17 cellular contexts compared by ENCODE assay signal in genomic region chr14:61716956-61717355, GRCh38. TPM values are rescaled to one million over a fixed set of nuclear protein-coding genes. Genes with fewer than 3 reads are reported as not detected.
DNase-seq lines count a peak whose midpoint lies in the region; ATAC-seq and TF ChIP-seq lines count a peak whose summit lies in the region.
"Had no signal": no experiment of that assay in that cellular context is flagged by ENCODE, and none has a peak within 500 bp of the region (broad histone marks: within the 10 kb centered on the region; RNA-seq: fewer than 3 reads in every experiment).

No MANE protein-coding gene starts in this region.

- CTCF ChIA-PET in activated CD8-positive, alpha-beta T cell treated with anti-CD3 and anti-CD28 coated beads for 36 hours (lab: Charles Lee), result interaction anchor here (1.1 to 1.5 kb wide), 2 partner anchors 12 to 121 kb away, joined by 4 read pairs; no protein-coding TSS in a partner anchor
- CTCF ChIA-PET in activated CD8-positive, alpha-beta T cell treated with anti-CD3 and anti-CD28 coated beads, Interleukin-2, amount 10 ng/mL, durations not matched to agents 7 days and 5 days (lab: Charles Lee), result interaction anchor here (0.9 to 5.0 kb wide), 8 partner anchors 9 to 433 kb away, joined by 3 to 27 read pairs (median 4); no protein-coding TSS in a partner anchor

- H3K36me3 Mint-ChIP-seq in activated CD8-positive, alpha-beta T cell treated with anti-CD3 and anti-CD28 coated beads for 36 hours (ENCODE audit: low read depth), result peaks cover 31% of the 10 kb centered on the region
- peaks cover 23% of the 10 kb centered on the region for H3K36me3 Mint-ChIP-seq in activated CD8-positive, alpha-beta T cell treated with anti-CD3 and anti-CD28 coated beads, Interleukin-2, amount 10 ng/mL, durations not matched to agents 7 days and 5 days (ENCODE audit: low read depth)
- peaks cover 18% of the 10 kb centered on the region for H3K36me3 Mint-ChIP-seq in GM23338 (ENCODE audit: low read depth)

- ATAC-seq in activated CD8-positive, alpha-beta T cell treated with anti-CD3 and anti-CD28 coated beads for 36 hours, result no peak
- no peak for ATAC-seq in activated CD8-positive, alpha-beta T cell treated with anti-CD3 and anti-CD28 coated beads, Interleukin-2, amount 10 ng/mL, durations not matched to agents 7 days and 5 days
- ATAC-seq in GM23338, result no peak

- H3K4me1 ChIP-seq in GM23338 (ENCODE audit: insufficient read depth), result peaks cover 81% of the 10 kb centered on the region
- peaks cover 52 to 73% of the 10 kb centered on the region in 2 experiments for H3K4me1 ChIP-seq in neutrophil (ENCODE audit: control insufficient read depth in 1 of 2, insufficient read depth in 1 of 2, low read depth in 1 of 2, low read length in 1 of 2)

- intact Hi-C loops in activated CD8-positive, alpha-beta T cell treated with anti-CD3 and anti-CD28 coated beads for 36 hours (cut with micrococcal nuclease), result no loop called here

- peaks cover 8% of the 10 kb centered on the region for H3K36me3 ChIP-seq in GM23338 (ENCODE audit: insufficient read depth)
- H3K36me3 ChIP-seq in neutrophil, result peaks cover 7% of the 10 kb centered on the region

- H3K27ac Mint-ChIP-seq in activated CD8-positive, alpha-beta T cell treated with anti-CD3 and anti-CD28 coated beads for 36 hours, result peak overlapping the region; percentile 49
- no peak overlapping the region for H3K27ac Mint-ChIP-seq in activated CD8-positive, alpha-beta T cell treated with anti-CD3 and anti-CD28 coated beads, Interleukin-2, amount 10 ng/mL, durations not matched to agents 7 days and 5 days
- H3K27ac Mint-ChIP-seq in GM23338, result no peak overlapping the region
- H3K27ac Mint-ChIP-seq: immature natural killer cell had no signal

- H3K79me2 ChIP-seq in GM23338 (replicated peaks; ENCODE audit: insufficient read depth), result peaks cover 100% of the 10 kb centered on the region

- H3K9me2 ChIP-seq in GM23338 (ENCODE audit: insufficient read depth), result no peaks in the 10 kb centered on the region

- TF ChIP-seq CTCF in activated CD8-positive, alpha-beta T cell treated with anti-CD3 and anti-CD28 coated beads for 36 hours (IDR thresholded peaks at IDR 0.05), result no peak
- TF ChIP-seq CTCF in GM23338 (conservative IDR thresholded peaks at IDR 0.05; ENCODE audit: low read depth in 2 of 2) (no peak), neutrophil (IDR thresholded peaks at IDR 0.05) (no peak)

- no peaks in the 10 kb centered on the region for H3K27me3 Mint-ChIP-seq in activated CD8-positive, alpha-beta T cell treated with anti-CD3 and anti-CD28 coated beads for 36 hours
- no peaks in the 10 kb centered on the region for H3K27me3 Mint-ChIP-seq in activated CD8-positive, alpha-beta T cell treated with anti-CD3 and anti-CD28 coated beads, Interleukin-2, amount 10 ng/mL, durations not matched to agents 7 days and 5 days (ENCODE audit: low read depth)
- H3K27me3 Mint-ChIP-seq in GM23338 (ENCODE audit: insufficient read depth, low read depth, poor library complexity), result peaks cover 2% of the 10 kb centered on the region

- no peak overlapping the region for H3K4me3 ChIP-seq in GM23338
- H3K4me3 ChIP-seq in neutrophil (ENCODE audit: low read depth in 1 of 2, low read length in 1 of 2), result no peak overlapping the region
- H3K4me3 ChIP-seq: transverse colon had no signal

- H2AFZ ChIP-seq in GM23338, result no peak overlapping the region

- DNase-seq in activated CD8-positive, alpha-beta T cell treated with anti-CD3 and anti-CD28 coated beads for 36 hours, result no peak
- DNase-seq in activated CD8-positive, alpha-beta T cell treated with anti-CD3 and anti-CD28 coated beads, Interleukin-2, amount 10 ng/mL, durations not matched to agents 7 days and 5 days, result no peak
- DNase-seq in GM23338 (ENCODE audit: low spot score) (no peak), amniotic epithelial cell (ENCODE audit: low read depth) (peak; percentile 67), anterior cingulate cortex (lab: John Stamatoyannopoulos, UW) (no peak), NCI-H1694 (lab: John Stamatoyannopoulos, UW) (no peak), middle frontal gyrus (ENCODE audit: extremely low spot score, low spot score) (no peak)
- DNase-seq: activated CD8-positive, alpha-beta memory T cell treated with anti-CD3 and anti-CD28 coated beads, Interleukin-2, amount 50 U/mL, for 4 hours; amniotic stem cell; GDM1; H7; immature natural killer cell; NCI-H1694 treated with DMSO at 0.1 percent for 48 hours; NCI-H446 treated with DMSO at 0.1 percent for 48 hours; transverse colon had no signal

- H3F3A ChIP-seq in GM23338 (replicated peaks; ENCODE audit: low read depth), result no peaks in the 10 kb centered on the region

- H3K27me3 ChIP-seq in GM23338 (ENCODE audit: insufficient read depth) (no peaks in the 10 kb centered on the region), neutrophil (no peaks in the 10 kb centered on the region)
- H3K27me3 ChIP-seq: transverse colon had no signal

- no peaks in the 10 kb centered on the region for H3K9me3 ChIP-seq in neutrophil
- H3K9me3 ChIP-seq: transverse colon had no signal

- H3K27ac ChIP-seq in GM23338 (ENCODE audit: low read depth) (0 out of 2 replicates have a peak overlapping the region, but pooled peaks have one; percentile 9), neutrophil (peak overlapping the region; percentile 33)
- H3K27ac ChIP-seq: transverse colon, VCaP had no signal

- no peaks in the 10 kb centered on the region for H3K9me3 Mint-ChIP-seq in activated CD8-positive, alpha-beta T cell treated with anti-CD3 and anti-CD28 coated beads for 36 hours
- no peaks in the 10 kb centered on the region for H3K9me3 Mint-ChIP-seq in activated CD8-positive, alpha-beta T cell treated with anti-CD3 and anti-CD28 coated beads, Interleukin-2, amount 10 ng/mL, durations not matched to agents 7 days and 5 days (ENCODE audit: insufficient read depth)
- H3K9me3 Mint-ChIP-seq in GM23338, result no peaks in the 10 kb centered on the region
- H3K9me3 Mint-ChIP-seq: immature natural killer cell had no signal

- H3K4me1 Mint-ChIP-seq in activated CD8-positive, alpha-beta T cell treated with anti-CD3 and anti-CD28 coated beads for 36 hours (ENCODE audit: low read depth), result peaks cover 88% of the 10 kb centered on the region
- peaks cover 79% of the 10 kb centered on the region for H3K4me1 Mint-ChIP-seq in activated CD8-positive, alpha-beta T cell treated with anti-CD3 and anti-CD28 coated beads, Interleukin-2, amount 10 ng/mL, durations not matched to agents 7 days and 5 days (ENCODE audit: low read depth)
- peaks cover 63% of the 10 kb centered on the region for H3K4me1 Mint-ChIP-seq in GM23338

- peaks cover 72% of the 10 kb centered on the region for H4K20me1 ChIP-seq in GM23338 (replicated peaks; ENCODE audit: insufficient read depth)

- no peak overlapping the region for H3K4me3 Mint-ChIP-seq in activated CD8-positive, alpha-beta T cell treated with anti-CD3 and anti-CD28 coated beads for 36 hours
- no peak overlapping the region for H3K4me3 Mint-ChIP-seq in activated CD8-positive, alpha-beta T cell treated with anti-CD3 and anti-CD28 coated beads, Interleukin-2, amount 10 ng/mL, durations not matched to agents 7 days and 5 days
- H3K4me3 Mint-ChIP-seq in GM23338, result no peak overlapping the region
- H3K4me3 Mint-ChIP-seq: immature natural killer cell had no signal

- POLR2A ChIA-PET in activated CD8-positive, alpha-beta T cell treated with anti-CD3 and anti-CD28 coated beads for 36 hours (lab: Charles Lee), result interaction anchor here (1.7 kb wide), 1 partner anchor 129 kb away, joined by 4 read pairs; no protein-coding TSS in a partner anchor
- POLR2A ChIA-PET in activated CD8-positive, alpha-beta T cell treated with anti-CD3 and anti-CD28 coated beads, Interleukin-2, amount 10 ng/mL, durations not matched to agents 7 days and 5 days (lab: Charles Lee), result interaction anchor here (1.3 to 2.8 kb wide), 2 partner anchors 21 to 22 kb away, joined by 3 to 9 read pairs; partner anchors contain the start of gene HIF1A

- peak overlapping the region; percentile 57; the same call in 1 of the 2 replicates for H3K4me2 ChIP-seq in GM23338

TF ChIP-seq in GM23338, 12 proteins besides CTCF, POLR2A, EP300 and RAD21 (continues in another document):
- TF ChIP-seq EZH2 (IDR thresholded peaks at IDR 0.05; ENCODE audit: low read depth, unreplicated experiment), result no peak
- no peak for TF ChIP-seq ETS1 (IDR thresholded peaks at IDR 0.05)
- no peak for TF ChIP-seq NANOG (IDR thresholded peaks at IDR 0.05; ENCODE audit: borderline replicate concordance)

RNA-seq across cellular contexts. Expression of gene HIF1A, which starts 21.6 kb away (rescaled TPM):
- total RNA-seq in activated CD8-positive, alpha-beta T cell treated with anti-CD3 and anti-CD28 coated beads for 36 hours, result 100 to 1,000 TPM; 133 to 140 TPM
- total RNA-seq in activated CD8-positive, alpha-beta T cell treated with anti-CD3 and anti-CD28 coated beads, Interleukin-2, amount 10 ng/mL, durations not matched to agents 7 days and 5 days, result 100 to 1,000 TPM; 119 to 132 TPM
- 242 and 253 TPM in 2 replicates for total RNA-seq in GM23338 (2014; rRNA removed; shearing (Covaris generic))
- 109 and 113 TPM in 2 replicates for polyA plus RNA-seq in GM23338 (2016; fragmentation: Nextera tagmentation; extraction: Ambion mirVana)

RNA-seq across cellular contexts. Expression of gene SNAPC1, which starts 45.3 kb away (rescaled TPM):
- 10 to 100 TPM; 11.4 to 11.6 TPM for total RNA-seq in activated CD8-positive, alpha-beta T cell treated with anti-CD3 and anti-CD28 coated beads for 36 hours
- total RNA-seq in activated CD8-positive, alpha-beta T cell treated with anti-CD3 and anti-CD28 coated beads, Interleukin-2, amount 10 ng/mL, durations not matched to agents 7 days and 5 days, result 1 to 10 TPM; 6.4 to 6.5 TPM
- total RNA-seq in GM23338 (2014; rRNA removed; shearing (Covaris generic)), result 14.8 and 19.5 TPM in 2 replicates
- 28.8 and 33.4 TPM in 2 replicates for polyA plus RNA-seq in GM23338 (2016; fragmentation: Nextera tagmentation; extraction: Ambion mirVana)
